15 cellular contexts compared by ENCODE assay signal in the genomic region with DNA sequence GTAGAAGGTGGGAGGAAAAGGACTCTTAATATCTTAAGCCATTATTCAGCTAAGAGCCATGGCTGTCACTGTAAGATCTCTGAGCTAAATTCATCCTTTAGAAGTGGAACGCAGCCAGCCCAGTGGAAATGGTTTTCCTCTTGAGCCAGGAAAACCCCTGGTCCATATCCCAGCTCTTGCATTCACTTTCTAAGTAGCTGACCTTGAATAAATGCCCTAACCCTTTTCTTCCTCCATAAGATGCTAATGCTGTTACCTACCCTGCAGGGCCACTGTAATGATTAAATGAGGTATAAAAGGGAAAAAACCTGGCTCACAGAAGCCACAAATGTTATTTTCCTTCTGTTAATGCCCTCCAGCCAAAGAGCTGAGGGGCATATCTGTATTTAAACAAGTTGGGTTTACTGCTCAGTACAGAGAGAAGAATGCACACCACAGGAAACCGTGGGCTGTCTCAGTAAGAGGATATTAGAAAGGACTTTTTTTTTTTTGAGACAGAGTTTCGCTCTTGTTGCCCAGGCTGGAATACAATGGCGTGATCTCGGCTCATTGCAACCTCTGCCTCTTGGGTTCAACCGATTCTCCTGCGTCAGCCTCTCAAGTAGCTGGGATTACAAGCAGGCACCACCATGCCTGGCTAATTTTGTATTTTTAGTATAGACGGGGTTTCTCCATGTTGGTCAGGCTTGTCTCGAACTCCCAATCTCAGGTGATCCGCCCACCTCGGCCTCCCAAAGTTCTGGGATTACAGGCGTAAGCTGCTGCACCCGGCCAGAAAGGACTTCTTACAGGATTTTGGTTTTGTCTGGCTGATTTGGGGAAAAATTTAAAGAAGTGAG. TPM values are rescaled to one million over a fixed set of nuclear protein-coding genes. Genes with fewer than 3 reads are reported as not detected.
DNase-seq lines count a peak whose midpoint lies in the region; ATAC-seq and TF ChIP-seq lines count a peak whose summit lies in the region.
"Had no signal": no experiment of that assay in that cellular context is flagged by ENCODE, and none has a peak within 500 bp of the region (broad histone marks: within the 10 kb centered on the region; RNA-seq: fewer than 3 reads in every experiment).

No MANE protein-coding gene starts in this region.

- no peaks in the 10 kb centered on the region for H3K9me3 Mint-ChIP-seq in activated T-cell treated with anti-CD3 and anti-CD28 coated beads, Interleukin-2, amount 50 U/mL, for 24 hours
- H3K9me3 Mint-ChIP-seq in T-cell (no peaks in the 10 kb centered on the region), endodermal cell (no peaks in the 10 kb centered on the region), Calu3 (ENCODE audit: low read depth, unreplicated experiment) (no peaks in the 10 kb centered on the region)
- no peaks in the 10 kb centered on the region for H3K9me3 Mint-ChIP-seq in stimulated activated naive CD8-positive, alpha-beta T cell treated with anti-CD3 and anti-CD28 coated beads, Interleukin-15, Interleukin-2, amounts not matched to agents 100 ng/mL and 50 ng/mL, for 24 hours

- H3K4me1 ChIP-seq in endodermal cell (ENCODE audit: control insufficient read depth, insufficient read depth, low read length) (peaks cover 8% of the 10 kb centered on the region), aorta (ENCODE audit: control insufficient read depth in 1 of 2, insufficient read depth in 2 of 2, low read length in 2 of 2) (no peaks in the 10 kb centered on the region), Peyer's patch (no peaks in the 10 kb centered on the region)
- H3K4me1 ChIP-seq: foreskin keratinocyte, uterus had no signal

- H3K27ac ChIP-seq in endodermal cell (ENCODE audit: low read depth, low read length) (peak overlapping the region; percentile 8), aorta (ENCODE audit: low read depth in 1 of 2, low read length in 2 of 2) (no peak overlapping the region), Peyer's patch (no peak overlapping the region)
- H3K27ac ChIP-seq: uterus had no signal

- BruUV-seq in Calu3 (replicated peaks; lab: Mats Ljungman, UMichigan) = no TSS peak

- no peak overlapping the region for H3K9ac ChIP-seq in endodermal cell (ENCODE audit: extremely low read depth, low read length, poor library complexity, severe bottlenecking)

- no peak overlapping the region for H3K4me3 Mint-ChIP-seq in activated T-cell treated with anti-CD3 and anti-CD28 coated beads, Interleukin-2, amount 50 U/mL, for 24 hours
- H3K4me3 Mint-ChIP-seq in T-cell (peak overlapping the region in 1 of 3 donors; percentile 11), endodermal cell (no peak overlapping the region), Calu3 (ENCODE audit: low read depth, unreplicated experiment) (no peak overlapping the region)
- no peak overlapping the region for H3K4me3 Mint-ChIP-seq in stimulated activated naive CD8-positive, alpha-beta T cell treated with anti-CD3 and anti-CD28 coated beads, Interleukin-15, Interleukin-2, amounts not matched to agents 100 ng/mL and 50 ng/mL, for 24 hours

- H3K4me3 ChIP-seq in endodermal cell (ENCODE audit: low read length) (no peak overlapping the region), aorta (ENCODE audit: low read length in 2 of 2) (no peak overlapping the region), Peyer's patch (no peak overlapping the region)
- H3K4me3 ChIP-seq: uterus had no signal

- 90 to 93% methylated on average over 12 to 13 of the region's 13 CpGs for WGBS in endodermal cell (ENCODE audit: insufficient coverage in 1 of 2, insufficient read length in 1 of 2), 2 experiments
- WGBS in aorta, 2 donors = 84 to 85% methylated on average over 13 of the region's 13 CpGs

- H3K36me3 ChIP-seq in endodermal cell (ENCODE audit: control insufficient read depth, insufficient read depth, low read length) = peaks cover 23% of the 10 kb centered on the region
- peaks cover 10% of the 10 kb centered on the region in 2 donors for H3K36me3 ChIP-seq in aorta (ENCODE audit: control insufficient read depth in 1 of 2, insufficient read depth in 2 of 2, low read length in 1 of 2)
- peaks cover 0 to 53% (median 0%) of the 10 kb centered on the region in 3 donors for H3K36me3 ChIP-seq in Peyer's patch
- H3K36me3 ChIP-seq: uterus had no signal

- peaks cover 34% of the 10 kb centered on the region for H3K4me1 Mint-ChIP-seq in activated T-cell treated with anti-CD3 and anti-CD28 coated beads, Interleukin-2, amount 50 U/mL, for 24 hours (ENCODE audit: low read depth)
- peaks cover 28 to 29% (median 29%) of the 10 kb centered on the region in 3 donors for H3K4me1 Mint-ChIP-seq in T-cell
- peaks cover 17% of the 10 kb centered on the region for H3K4me1 Mint-ChIP-seq in endodermal cell
- peaks cover 39% of the 10 kb centered on the region for H3K4me1 Mint-ChIP-seq in stimulated activated naive CD8-positive, alpha-beta T cell treated with anti-CD3 and anti-CD28 coated beads, Interleukin-15, Interleukin-2, amounts not matched to agents 100 ng/mL and 50 ng/mL, for 24 hours (ENCODE audit: low read depth)
- no peaks in the 10 kb centered on the region for H3K4me1 Mint-ChIP-seq in Calu3 (ENCODE audit: low read depth, unreplicated experiment)

- intact Hi-C loops in aorta (cut with DNase I) (no loop called here), Calu3 (cut with micrococcal nuclease; ENCODE audit: unreplicated experiment) (no loop called here)

- no peaks in the 10 kb centered on the region for H3K27me3 ChIP-seq in endodermal cell (ENCODE audit: control insufficient read depth, insufficient read depth, low read length, poor library complexity, severe bottlenecking)
- no peaks in the 10 kb centered on the region for H3K27me3 ChIP-seq in aorta (ENCODE audit: control insufficient read depth in 1 of 2, insufficient read depth in 2 of 2, low read length in 1 of 2)
- H3K27me3 ChIP-seq in Peyer's patch = no peaks in the 10 kb centered on the region
- H3K27me3 ChIP-seq: foreskin keratinocyte, uterus had no signal

- DNase-seq in activated T-cell treated with anti-CD3 and anti-CD28 coated beads, Interleukin-2, amount 50 U/mL, for 24 hours = no peak
- no peak for DNase-seq in activated T-cell treated with anti-CD3 and anti-CD28 coated beads, Interleukin-2, amount 50 U/mL, for 1 hour
- DNase-seq in T-cell = no peak
- no peak for DNase-seq in endodermal cell
- DNase-seq in aorta = no peak
- no peak for DNase-seq in Peyer's patch
- no peak for DNase-seq in Calu3
- DNase-seq: DMS53, foreskin keratinocyte, NCI-H1105, NCI-H2227 treated with DMSO at 0.1 percent for 48 hours, PC-3, uterus had no signal

- ATAC-seq in T-cell (replicated peaks in 1 of 4) (peak; percentile 40 to 62 (median 53)), aorta (ENCODE audit: low FRiP score) (no peak)
- ATAC-seq: foreskin keratinocyte, PC-3 had no signal

- TF ChIP-seq CTCF in endodermal cell (conservative IDR thresholded peaks at IDR 0.05) (no peak), Peyer's patch (IDR thresholded peaks at IDR 0.05) (no peak), Calu3 (IDR thresholded peaks at IDR 0.05; ENCODE audit: unreplicated experiment) (no peak)

- CTCF ChIA-PET in T-cell (lab: Charles Lee) = interaction anchor here in 1 of 2 donors (1.4 kb wide), 1 partner anchor 78 kb away, joined by 3 read pairs; no protein-coding TSS in a partner anchor
- CTCF ChIA-PET in Calu3 (lab: Charles Lee) = interaction anchor here (0.5 to 0.9 kb wide), 2 partner anchors 13 to 72 kb away, joined by 3 read pairs; no protein-coding TSS in a partner anchor

- no peaks in the 10 kb centered on the region for H3K27me3 Mint-ChIP-seq in activated T-cell treated with anti-CD3 and anti-CD28 coated beads, Interleukin-2, amount 50 U/mL, for 24 hours
- H3K27me3 Mint-ChIP-seq in T-cell (no peaks in the 10 kb centered on the region), endodermal cell (ENCODE audit: insufficient read depth) (no peaks in the 10 kb centered on the region), Calu3 (ENCODE audit: unreplicated experiment) (no peaks in the 10 kb centered on the region)
- H3K27me3 Mint-ChIP-seq in stimulated activated naive CD8-positive, alpha-beta T cell treated with anti-CD3 and anti-CD28 coated beads, Interleukin-15, Interleukin-2, amounts not matched to agents 100 ng/mL and 50 ng/mL, for 24 hours = no peaks in the 10 kb centered on the region
- H3K27me3 Mint-ChIP-seq: progenitor cell of endocrine pancreas had no signal

- peaks cover 91% of the 10 kb centered on the region for H3K36me3 Mint-ChIP-seq in activated T-cell treated with anti-CD3 and anti-CD28 coated beads, Interleukin-2, amount 50 U/mL, for 24 hours (ENCODE audit: low read depth)
- H3K36me3 Mint-ChIP-seq in T-cell = peaks cover 78% of the 10 kb centered on the region
- H3K36me3 Mint-ChIP-seq in endodermal cell (ENCODE audit: low read depth) = peaks cover 50% of the 10 kb centered on the region
- H3K36me3 Mint-ChIP-seq in stimulated activated naive CD8-positive, alpha-beta T cell treated with anti-CD3 and anti-CD28 coated beads, Interleukin-15, Interleukin-2, amounts not matched to agents 100 ng/mL and 50 ng/mL, for 24 hours (ENCODE audit: low read depth) = peaks cover 77% of the 10 kb centered on the region
- peaks cover 5% of the 10 kb centered on the region for H3K36me3 Mint-ChIP-seq in Calu3 (ENCODE audit: insufficient read depth, unreplicated experiment)

- H3K9me3 ChIP-seq in endodermal cell (ENCODE audit: control insufficient read depth, low read length) = no peaks in the 10 kb centered on the region
- H3K9me3 ChIP-seq in aorta (ENCODE audit: control insufficient read depth, low read length) = no peaks in the 10 kb centered on the region
- no peaks in the 10 kb centered on the region for H3K9me3 ChIP-seq in Peyer's patch
- H3K9me3 ChIP-seq: uterus had no signal

- peak overlapping the region; percentile 59 for H3K27ac Mint-ChIP-seq in activated T-cell treated with anti-CD3 and anti-CD28 coated beads, Interleukin-2, amount 50 U/mL, for 24 hours
- H3K27ac Mint-ChIP-seq in T-cell = peak overlapping the region; percentile 5 to 73
- H3K27ac Mint-ChIP-seq in endodermal cell = no peak overlapping the region
- peak overlapping the region; percentile 65 for H3K27ac Mint-ChIP-seq in stimulated activated naive CD8-positive, alpha-beta T cell treated with anti-CD3 and anti-CD28 coated beads, Interleukin-15, Interleukin-2, amounts not matched to agents 100 ng/mL and 50 ng/mL, for 24 hours
- no peak overlapping the region for H3K27ac Mint-ChIP-seq in Calu3 (ENCODE audit: unreplicated experiment)
- H3K27ac Mint-ChIP-seq: progenitor cell of endocrine pancreas had no signal

- no peak for TF ChIP-seq POLR2A in Peyer's patch (IDR thresholded peaks at IDR 0.05)

- POLR2A ChIA-PET in T-cell (lab: Charles Lee) = interaction anchor here in 1 of 2 donors (0.5 kb wide), 1 partner anchor 102 kb away, joined by 6 read pairs; no protein-coding TSS in a partner anchor

RNA-seq across cellular contexts. Expression of a gene that starts 6.8 kb away (rescaled TPM):
- total RNA-seq in T-cell (10 to 100 TPM; 26.1 to 59.9 (median 55.3) TPM), endodermal cell (10 to 100 TPM; 38.5 to 52.6 TPM), aorta (10 to 100 TPM; 25.1 to 27.0 TPM), Peyer's patch (10 to 100 TPM; 22.3 to 39.6 (median 32.6) TPM), Calu3 (2022) (38.5 and 43.8 TPM in 2 replicates)
- 62.0 TPM for polyA plus RNA-seq in endodermal cell (2013, experiment 1 of 2)
- polyA plus RNA-seq in endodermal cell (2013, experiment 2 of 2) = 50.5 TPM
- 10 to 100 TPM; 28.9 to 45.3 TPM for polyA plus RNA-seq in aorta

RNA-seq across cellular contexts. Expression of a gene that starts 20.4 kb away (rescaled TPM):
- total RNA-seq in T-cell = 1 to 10 TPM; 2.0 to 4.7 (median 3.1) TPM
- 1 to 10 TPM; 8.1 to 8.2 TPM for total RNA-seq in endodermal cell
- polyA plus RNA-seq in endodermal cell (2013, experiment 1 of 2) = 21.8 TPM
- 21.5 TPM for polyA plus RNA-seq in endodermal cell (2013, experiment 2 of 2)
- 1 to 10 TPM; 2.3 to 4.1 TPM for total RNA-seq in aorta
- 1 to 10 TPM in 1 of 2 donors, under 1 TPM in 1; 0.54 to 1.8 TPM for polyA plus RNA-seq in aorta
- 10 to 100 TPM in 1 of 4 donors, 1 to 10 TPM in 3; 1.5 to 42.9 (median 1.6) TPM for total RNA-seq in Peyer's patch
- 67.6 and 74.8 TPM in 2 replicates for total RNA-seq in Calu3 (2022)

Comparison
In these comparisons a context has a peak if more than half of its experiments do, and no peak if none do; other contexts are left out.
1. H3K27ac Mint-ChIP-seq: peak in activated T-cell treated with anti-CD3 and anti-CD28 coated beads, Interleukin-2, amount 50 U/mL, for 24 hours (single experiment), T-cell (2 of 2) and stimulated activated naive CD8-positive, alpha-beta T cell treated with anti-CD3 and anti-CD28 coated beads, Interleukin-15, Interleukin-2, amounts not matched to agents 100 ng/mL and 50 ng/mL, for 24 hours (single experiment); none in endodermal cell (single experiment) and Calu3 (single experiment).